Comparison of ENCODE assay signal across 11 cellular contexts in genomic region chrX:39945709-39946108, GRCh38.
"Had no signal": no experiment of that assay in that cellular context is flagged by ENCODE, and none has a peak within 500 bp of the region (broad histone marks: within the 10 kb centered on the region; RNA-seq: fewer than 3 reads in every experiment).

No MANE protein-coding gene starts in this region.

- H3K4me1 ChIP-seq: HAP-1 had no signal

- ATAC-seq: GM23338, HCT116 had no signal

- H3K4me3 ChIP-seq: GM23248, GM23338, HAP-1 had no signal

- DNase-seq: GM23248, GOT3, H7, H9, HCEC 1CT, HFFc6 had no signal

- FAIRE-seq: H1, H54 had no signal

- H3K36me3 ChIP-seq: HAP-1 had no signal

- H2AFZ ChIP-seq: GM23248, GM23338 had no signal

- H3K9ac ChIP-seq: GM23248 had no signal

- H3K9me3 Mint-ChIP-seq: GM23338, HFFc6 had no signal

- H3K4me2 ChIP-seq: GM23338 had no signal

- H3K27ac Mint-ChIP-seq: GM23338, H9 had no signal

- H3K9me3 ChIP-seq: HAP-1 had no signal

- H3K4me3 Mint-ChIP-seq: GM23338, H9, HFFc6 had no signal
